In genomic region chrY:21091909-21092308, GRCh38 we compare ENCODE assay signal across 33 cellular contexts.
"Had no signal": no experiment of that assay in that cellular context is flagged by ENCODE, and none has a peak within 500 bp of the region (broad histone marks: within the 10 kb centered on the region; RNA-seq: fewer than 3 reads in every experiment).

No MANE protein-coding gene starts in this region.

- H3K27me3 Mint-ChIP-seq: activated CD8-positive, alpha-beta T cell treated with anti-CD3 and anti-CD28 coated beads for 36 hours; activated naive CD8-positive, alpha-beta T cell treated with anti-CD3 and anti-CD28 coated beads, Interleukin-2, amount 10 ng/mL, durations not matched to agents 7 days and 5 days; brain; naive thymus-derived CD4-positive, alpha-beta T cell; stimulated activated naive CD8-positive, alpha-beta T cell treated with anti-CD3 and anti-CD28 coated beads, Interleukin-15, Interleukin-2, amounts not matched to agents 100 ng/mL and 50 ng/mL, for 24 hours; type B pancreatic cell had no signal

- H3K27ac ChIP-seq: ascending aorta, cardiac muscle cell, colonic mucosa, ovary, prostate gland, skin epidermis, uterus had no signal

- H3K4me1 ChIP-seq: ascending aorta, colonic mucosa, prostate gland, uterus had no signal

- H3K9me3 ChIP-seq: ascending aorta, colonic mucosa, ovary, prostate gland, uterus had no signal

- H3K36me3 ChIP-seq: ascending aorta, cardiac muscle cell, colonic mucosa, ovary, prostate gland, uterus had no signal

- H3K36me3 Mint-ChIP-seq: brain, immature natural killer cell, type B pancreatic cell had no signal

- FAIRE-seq: kidney had no signal

- H3K4me3 Mint-ChIP-seq: activated CD8-positive, alpha-beta T cell treated with anti-CD3 and anti-CD28 coated beads for 36 hours; activated naive CD8-positive, alpha-beta T cell treated with anti-CD3 and anti-CD28 coated beads, Interleukin-2, amount 10 ng/mL, durations not matched to agents 7 days and 5 days; brain; immature natural killer cell; naive thymus-derived CD4-positive, alpha-beta T cell; stimulated activated naive CD8-positive, alpha-beta T cell treated with anti-CD3 and anti-CD28 coated beads, Interleukin-15, Interleukin-2, amounts not matched to agents 100 ng/mL and 50 ng/mL, for 24 hours; T-helper 1 cell treated with Interleukin-12 subunit alpha and Interleukin-12 subunit beta and Interleukin-4 antibody, amounts not matched to agents 30 μg/mL and 1 μg/mL, for 36 hours; type B pancreatic cell; WTC11 had no signal

- H3K4me3 ChIP-seq: ascending aorta, cardiac muscle cell, colonic mucosa, ovary, prostate gland, skin epidermis, uterus had no signal

- H3K4me1 Mint-ChIP-seq: brain, immature natural killer cell, WTC11 had no signal

- H3K9me3 Mint-ChIP-seq: immature natural killer cell, type B pancreatic cell had no signal

- DNase-seq: activated CD4-positive, alpha-beta T cell treated with anti-CD3 and anti-CD28 coated beads for 1 hour; activated CD4-positive, alpha-beta T cell treated with anti-CD3 and anti-CD28 coated beads, Interleukin-2, amount 50 U/mL, for 1 hour; activated CD8-positive, alpha-beta T cell treated with anti-CD3 and anti-CD28 coated beads for 36 hours; activated naive CD4-positive, alpha-beta T cell; activated naive CD8-positive, alpha-beta T cell treated with anti-CD3 and anti-CD28 coated beads, Interleukin-2, amount 10 ng/mL, durations not matched to agents 7 days and 5 days; activated T-cell treated with anti-CD3 and anti-CD28 coated beads, Interleukin-2, amount 50 U/mL, for 48 hours; cerebellar nuclear complex; colonic mucosa; effector memory CD4-positive, alpha-beta T cell; head of caudate nucleus; hippocampal formation; immature natural killer cell; kidney; left colon; midbrain; naive thymus-derived CD4-positive, alpha-beta T cell; ovary; retina; stimulated activated CD4-positive, alpha-beta T cell treated with anti-CD3 and anti-CD28 coated beads, Interleukin-12 subunit alpha, Interleukin-12 subunit beta, amount 100 ng/mL, for 4 hours; stimulated activated CD4-positive, alpha-beta T cell treated with anti-CD3 and anti-CD28 coated beads, Interleukin-4, amount 100 ng/mL, for 1 hour; substantia nigra; T-helper 9 cell; uterus had no signal

- ATAC-seq: activated CD8-positive, alpha-beta T cell treated with anti-CD3 and anti-CD28 coated beads for 36 hours; left colon; naive thymus-derived CD4-positive, alpha-beta T cell; sciatic nerve; WTC11 had no signal

- H3K27ac Mint-ChIP-seq: activated CD8-positive, alpha-beta T cell treated with anti-CD3 and anti-CD28 coated beads for 36 hours; activated naive CD8-positive, alpha-beta T cell treated with anti-CD3 and anti-CD28 coated beads, Interleukin-2, amount 10 ng/mL, durations not matched to agents 7 days and 5 days; brain; immature natural killer cell; naive thymus-derived CD4-positive, alpha-beta T cell; stimulated activated naive CD8-positive, alpha-beta T cell treated with anti-CD3 and anti-CD28 coated beads, Interleukin-15, Interleukin-2, amounts not matched to agents 100 ng/mL and 50 ng/mL, for 24 hours; T-helper 1 cell treated with Interleukin-12 subunit alpha and Interleukin-12 subunit beta and Interleukin-4 antibody, amounts not matched to agents 30 μg/mL and 1 μg/mL, for 36 hours; type B pancreatic cell; WTC11 had no signal

- H3K27me3 ChIP-seq: ascending aorta, cardiac muscle cell, colonic mucosa, ovary, uterus had no signal
